8 cellular contexts compared by ENCODE assay signal in genomic region chr10:13527864-13528137, GRCh38. TPM values are rescaled to one million over a fixed set of nuclear protein-coding genes. Genes with fewer than 3 reads are reported as not detected.
DNase-seq lines count a peak whose midpoint lies in the region; ATAC-seq, FAIRE-seq and TF ChIP-seq lines count a peak whose summit lies in the region.
"Had no signal": no experiment of that assay in that cellular context is flagged by ENCODE, and none has a peak within 500 bp of the region (broad histone marks: within the 10 kb centered on the region; RNA-seq: fewer than 3 reads in every experiment).

No MANE protein-coding gene starts in this region.

- intact Hi-C loops in HCT116 (cut with micrococcal nuclease), result no loop called here
- intact Hi-C loops in activated T-helper 2 cell treated with anti-CD3 and anti-CD28 coated beads, Interferon-gamma antibody, Interleukin-2, Interleukin-4, amounts not matched to agents 10 μg/mL and 5 μg/mL and 100 μg/mL, durations not matched to agents 14 hours and 24 hours and 36 hours (cut with micrococcal nuclease), result no loop called here

- H4K20me1 ChIP-seq in HCT116 (ENCODE audit: insufficient read depth) (0 out of 2 replicates have a peak, but pooled peaks cover 2% of the 10 kb centered on the region), Karpas-422 (ENCODE audit: insufficient read depth, low read depth, low read length) (no peaks in the 10 kb centered on the region)

- TF ChIP-seq RAD21 in HCT116 (IDR thresholded peaks at IDR 0.05; ENCODE audit: low read depth), result no peak

- CTCF ChIA-PET in HCT116 (lab: Charles Lee), result interaction anchor here (1.5 kb wide), 1 partner anchor 156 kb away, joined by 6 read pairs; no protein-coding TSS in a partner anchor

- H3K4me1 Mint-ChIP-seq in activated T-helper 2 cell treated with anti-CD3 and anti-CD28 coated beads, Interferon-gamma antibody, Interleukin-2, Interleukin-4, amounts not matched to agents 10 μg/mL and 5 μg/mL and 100 μg/mL, durations not matched to agents 14 hours and 24 hours and 36 hours (ENCODE audit: low read depth), result no peaks in the 10 kb centered on the region

- H3K4me3 Mint-ChIP-seq in activated T-helper 2 cell treated with anti-CD3 and anti-CD28 coated beads, Interferon-gamma antibody, Interleukin-2, Interleukin-4, amounts not matched to agents 10 μg/mL and 5 μg/mL and 100 μg/mL, durations not matched to agents 14 hours and 24 hours and 36 hours (ENCODE audit: low read depth), result peak overlapping the region; percentile 49

- POLR2A ChIA-PET in HCT116 (lab: Charles Lee), result no interaction called here

- TF ChIP-seq CTCF in HCT116 (IDR thresholded peaks at IDR 0.05 in 2 of 3, conservative IDR thresholded peaks at IDR 0.05 in 1 of 3; ENCODE audit: borderline replicate concordance in 1 of 3, insufficient read depth in 1 of 3, low read depth in 2 of 3, low read length in 2 of 3), result no peak

- H3K27ac ChIP-seq in HCT116 (ENCODE audit: low read depth, low read length), result no peak overlapping the region; the same call in 1 of the 2 replicates
- H3K27ac ChIP-seq in iPS-18a (ENCODE audit: low read length), result no peak overlapping the region
- H3K27ac ChIP-seq in small intestine (ENCODE audit: low read depth in 1 of 2, low read length in 1 of 2), result peak overlapping the region; percentile 67 to 97
- H3K27ac ChIP-seq in Karpas-422 (ENCODE audit: low read length), result no peak overlapping the region
- H3K27ac ChIP-seq: RWPE1 had no signal

- H3K79me2 ChIP-seq in HCT116 (ENCODE audit: insufficient read depth, low read length) (no peaks in the 10 kb centered on the region), Karpas-422 (ENCODE audit: low read length) (no peaks in the 10 kb centered on the region)

- no TSS peak for BruUV-seq in HCT116 (replicated peaks; lab: Mats Ljungman, UMichigan)

- peaks cover 2 to 4% of the 10 kb centered on the region in 2 experiments; a peak in 2 of 4 replicates for H3K36me3 ChIP-seq in HCT116 (ENCODE audit: control insufficient read depth in 1 of 2, insufficient read depth in 2 of 2, low read length in 2 of 2)
- no peaks in the 10 kb centered on the region for H3K36me3 ChIP-seq in iPS-18a (ENCODE audit: control insufficient read depth, low read depth, low read length)
- H3K36me3 ChIP-seq in small intestine (ENCODE audit: control insufficient read depth in 2 of 2, insufficient read depth in 2 of 2, low read length in 2 of 2), result no peaks in the 10 kb centered on the region
- no peaks in the 10 kb centered on the region for H3K36me3 ChIP-seq in Karpas-422 (ENCODE audit: insufficient read depth, low read length)

- no peak for TF ChIP-seq POLR2A in HCT116 (IDR thresholded peaks at IDR 0.05; ENCODE audit: borderline replicate concordance, extremely low read depth, insufficient read depth, insufficient read length)

- DNase-seq in HCT116 (ENCODE audit: low read depth, low spot score), result no peak
- no peak for DNase-seq in activated T-helper 2 cell treated with anti-CD3 and anti-CD28 coated beads, Interferon-gamma antibody, Interleukin-2, Interleukin-4, amounts not matched to agents 10 μg/mL and 5 μg/mL and 100 μg/mL, durations not matched to agents 14 hours and 24 hours and 36 hours (ENCODE audit: low spot score)
- peak; percentile 16 for DNase-seq in small intestine
- DNase-seq in Karpas-422, result no peak
- no peak for DNase-seq in EL

- H3K36me3 Mint-ChIP-seq in activated T-helper 2 cell treated with anti-CD3 and anti-CD28 coated beads, Interferon-gamma antibody, Interleukin-2, Interleukin-4, amounts not matched to agents 10 μg/mL and 5 μg/mL and 100 μg/mL, durations not matched to agents 14 hours and 24 hours and 36 hours (ENCODE audit: low read depth), result no peaks in the 10 kb centered on the region

- H3K9ac ChIP-seq in HCT116 (ENCODE audit: low read length), result peak overlapping the region; percentile 50
- H3K9ac ChIP-seq in iPS-18a (ENCODE audit: low read length), result no peak overlapping the region
- no peak overlapping the region for H3K9ac ChIP-seq in Karpas-422 (ENCODE audit: low read length)

- no peaks in the 10 kb centered on the region for H3K9me3 ChIP-seq in HCT116 (ENCODE audit: control insufficient read depth in 1 of 2, insufficient read depth in 1 of 2, low read depth in 1 of 2, low read length in 2 of 2)
- H3K9me3 ChIP-seq in iPS-18a (ENCODE audit: control insufficient read depth, low read depth, low read length), result no peaks in the 10 kb centered on the region
- no peaks in the 10 kb centered on the region for H3K9me3 ChIP-seq in small intestine (ENCODE audit: control insufficient read depth, low read depth)
- no peaks in the 10 kb centered on the region for H3K9me3 ChIP-seq in Karpas-422 (ENCODE audit: low read length)

- no peak for FAIRE-seq in small intestine (lab: Jason Lieb, UNC)

- peak overlapping the region; percentile 50 to 62 for H3K4me3 ChIP-seq in HCT116 (replicated peaks in 1 of 2; ENCODE audit: low read depth in 1 of 2, low read length in 2 of 2)
- peak overlapping the region; percentile 65 for H3K4me3 ChIP-seq in iPS-18a (ENCODE audit: low read length)
- peak overlapping the region; percentile 83 to 100 for H3K4me3 ChIP-seq in small intestine (ENCODE audit: low read depth in 1 of 2, low read length in 2 of 2)
- no peak overlapping the region for H3K4me3 ChIP-seq in Karpas-422 (ENCODE audit: low read length)

- H2AFZ ChIP-seq in HCT116 (ENCODE audit: low read depth, low read length, poor library complexity, severe bottlenecking) (no peak overlapping the region), Karpas-422 (ENCODE audit: low read length) (no peak overlapping the region)

- H3K27me3 Mint-ChIP-seq in activated T-helper 2 cell treated with anti-CD3 and anti-CD28 coated beads, Interferon-gamma antibody, Interleukin-2, Interleukin-4, amounts not matched to agents 10 μg/mL and 5 μg/mL and 100 μg/mL, durations not matched to agents 14 hours and 24 hours and 36 hours (ENCODE audit: low read depth), result peaks cover 64% of the 10 kb centered on the region

- H3K4me2 ChIP-seq in HCT116 (ENCODE audit: low read length), result peak overlapping the region; percentile 86
- H3K4me2 ChIP-seq in Karpas-422 (ENCODE audit: low read depth, low read length, poor library complexity, severe bottlenecking), result no peak overlapping the region

- RAD21 ChIA-PET in HCT116 (lab: Charles Lee; ENCODE audit: low non-redundant PET in 1 of 2, low total read pairs in 2 of 2, uncharacterized antibody in 2 of 2, unreplicated experiment in 2 of 2), result no interaction called here

- no peak overlapping the region for H3K27ac Mint-ChIP-seq in activated T-helper 2 cell treated with anti-CD3 and anti-CD28 coated beads, Interferon-gamma antibody, Interleukin-2, Interleukin-4, amounts not matched to agents 10 μg/mL and 5 μg/mL and 100 μg/mL, durations not matched to agents 14 hours and 24 hours and 36 hours

- peaks cover 22 to 26% of the 10 kb centered on the region in 2 experiments for H3K4me1 ChIP-seq in HCT116 (ENCODE audit: control insufficient read depth in 1 of 2, insufficient read depth in 2 of 2, low read length in 2 of 2)
- peaks cover 11% of the 10 kb centered on the region for H3K4me1 ChIP-seq in iPS-18a (ENCODE audit: control insufficient read depth, low read depth, low read length)
- peaks cover 0 to 2% of the 10 kb centered on the region in 2 donors for H3K4me1 ChIP-seq in small intestine (ENCODE audit: control insufficient read depth in 2 of 2, insufficient read depth in 1 of 2, low read depth in 1 of 2, low read length in 1 of 2)
- no peaks in the 10 kb centered on the region for H3K4me1 ChIP-seq in Karpas-422 (ENCODE audit: low read length)

- H3K9me2 ChIP-seq in HCT116 (ENCODE audit: insufficient read depth) (no peaks in the 10 kb centered on the region), Karpas-422 (replicated peaks; ENCODE audit: insufficient read depth, low read length) (no peaks in the 10 kb centered on the region)

- 6 to 15% (median 13%) methylated on average over 6 of the region's 6 CpGs for WGBS in small intestine, 3 donors

- H3K9me3 Mint-ChIP-seq in activated T-helper 2 cell treated with anti-CD3 and anti-CD28 coated beads, Interferon-gamma antibody, Interleukin-2, Interleukin-4, amounts not matched to agents 10 μg/mL and 5 μg/mL and 100 μg/mL, durations not matched to agents 14 hours and 24 hours and 36 hours, result no peaks in the 10 kb centered on the region

- ATAC-seq in HCT116, result no peak
- ATAC-seq in HG03039 (IDR thresholded peaks at IDR 0.05; ENCODE audit: unreplicated experiment), result no peak

- no peaks in the 10 kb centered on the region for H3K27me3 ChIP-seq in HCT116 (ENCODE audit: insufficient read depth, low read length)
- H3K27me3 ChIP-seq in iPS-18a (ENCODE audit: control insufficient read depth, insufficient read depth, low read length), result peaks cover 41% of the 10 kb centered on the region
- H3K27me3 ChIP-seq in small intestine (ENCODE audit: control insufficient read depth in 2 of 2, insufficient read depth in 2 of 2, low read length in 2 of 2), result no peaks in the 10 kb centered on the region
- 0 out of 2 replicates have a peak, but pooled peaks cover 2% of the 10 kb centered on the region for H3K27me3 ChIP-seq in Karpas-422 (ENCODE audit: low read length)

TF ChIP-seq in HCT116, 20 proteins besides CTCF, POLR2A, EP300 and RAD21:
- TF ChIP-seq YY1 (IDR thresholded peaks at IDR 0.05; ENCODE audit: extremely low read depth, insufficient replicate concordance, low read depth, low read length) (no peak), CBX3 (IDR thresholded peaks at IDR 0.05; ENCODE audit: low read depth) (no peak)

RNA-seq across cellular contexts. Expression of gene BEND7, which starts 1.0 kb away (rescaled TPM):
- 13.8 TPM for total RNA-seq in HCT116 (2021; ENCODE audit: unreplicated experiment)
- 5.3 and 7.5 TPM in 2 replicates for polyA plus RNA-seq in HCT116 (2012)
- not detected in 2 replicates for total RNA-seq in activated T-helper 2 cell treated with anti-CD3 and anti-CD28 coated beads, Interferon-gamma antibody, Interleukin-2, Interleukin-4, amounts not matched to agents 10 μg/mL and 5 μg/mL and 100 μg/mL, durations not matched to agents 14 hours and 24 hours and 36 hours
- polyA plus RNA-seq in small intestine, result 10 to 100 TPM; 10.3 to 33.8 (median 33.2) TPM
- not detected in 2 replicates for total RNA-seq in Karpas-422 (2014; rRNA removed; shearing (Covaris generic); ENCODE audit: low replicate concordance)

RNA-seq across cellular contexts. Expression of gene PRPF18, which starts 59.0 kb away (rescaled TPM):
- 16.2 TPM for total RNA-seq in HCT116 (2021; ENCODE audit: unreplicated experiment)
- polyA plus RNA-seq in HCT116 (2012), result 5.9 and 9.3 TPM in 2 replicates
- 20.6 and 22.9 TPM in 2 replicates for total RNA-seq in activated T-helper 2 cell treated with anti-CD3 and anti-CD28 coated beads, Interferon-gamma antibody, Interleukin-2, Interleukin-4, amounts not matched to agents 10 μg/mL and 5 μg/mL and 100 μg/mL, durations not matched to agents 14 hours and 24 hours and 36 hours
- 10 to 100 TPM; 19.5 to 28.2 (median 24.0) TPM for polyA plus RNA-seq in small intestine
- total RNA-seq in Karpas-422 (2014; rRNA removed; shearing (Covaris generic); ENCODE audit: low replicate concordance), result 22.7 and 23.2 TPM in 2 replicates

Comparison
In these comparisons a context has a peak if more than half of its experiments do, and no peak if none do; other contexts are left out.
1. H3K27ac ChIP-seq: peak in small intestine (2 of 2); none in HCT116 (single experiment), iPS-18a (single experiment) and Karpas-422 (single experiment).
2. RNA of gene BEND7, which starts 1.0 kb away (total RNA-seq): 13.8 TPM in HCT116 (single experiment); not detected in activated T-helper 2 cell treated with anti-CD3 and anti-CD28 coated beads, Interferon-gamma antibody, Interleukin-2, Interleukin-4, amounts not matched to agents 10 μg/mL and 5 μg/mL and 100 μg/mL, durations not matched to agents 14 hours and 24 hours and 36 hours and not detected in Karpas-422; every median in the first group is over 10 times any median in the second.